9 cellular contexts compared by ENCODE assay signal in the genomic region with DNA sequence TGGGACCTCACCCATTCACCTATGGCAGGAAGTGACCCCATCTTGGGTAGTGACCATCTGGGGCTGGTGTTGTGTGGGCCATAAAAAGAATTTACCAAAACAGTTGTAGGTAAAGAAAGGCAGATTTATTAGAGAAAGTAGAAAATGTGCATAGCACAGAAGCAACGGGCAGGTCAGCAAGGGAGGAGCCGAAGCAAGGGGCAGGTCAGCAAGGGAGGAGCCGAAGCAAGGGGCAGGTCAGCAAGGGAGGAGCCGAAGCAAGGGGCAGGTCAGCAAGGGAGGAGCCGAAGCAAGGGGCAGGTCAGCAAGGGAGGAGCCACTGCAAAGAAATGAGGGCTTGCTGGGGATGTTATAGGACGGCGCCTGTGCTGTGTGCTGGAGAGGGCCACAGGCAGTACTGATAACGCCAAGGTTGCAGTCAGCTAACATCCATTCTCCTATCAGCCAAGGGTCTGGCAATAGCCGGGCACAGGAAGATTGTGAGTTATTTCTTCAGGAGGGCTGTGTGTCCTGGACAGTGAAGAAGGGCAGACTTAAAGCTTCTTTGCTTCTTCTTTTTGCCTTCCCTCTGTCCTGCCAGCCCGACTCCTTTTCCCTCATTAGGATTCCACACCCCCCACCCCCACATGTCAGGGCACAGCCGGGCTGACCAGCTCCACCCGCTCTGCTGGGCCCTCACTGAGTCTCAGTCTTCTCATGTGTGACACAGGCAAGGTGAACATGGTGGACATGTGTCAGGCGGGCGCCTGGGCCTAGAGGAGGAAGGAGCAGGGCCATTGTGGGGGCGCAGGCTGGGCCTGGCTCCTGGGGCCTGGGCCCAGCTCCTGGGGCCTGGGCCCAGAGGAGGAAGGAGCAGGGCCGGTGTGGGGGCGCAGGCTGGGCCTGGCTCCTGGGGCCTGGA. TPM values are rescaled to one million over a fixed set of nuclear protein-coding genes. Genes with fewer than 3 reads are reported as not detected.
"Had no signal": no experiment of that assay in that cellular context is flagged by ENCODE, and none has a peak within 500 bp of the region (broad histone marks: within the 10 kb centered on the region; RNA-seq: fewer than 3 reads in every experiment).

No MANE protein-coding gene starts in this region.

- H3K4me1 ChIP-seq: HAP-1 had no signal

- H3K27ac ChIP-seq: KMS-11 had no signal

- H3K9me3 ChIP-seq: HAP-1 had no signal

- H3K4me3 ChIP-seq: GM23338, HAP-1 had no signal

- DNase-seq: H7, HFFc6, IMR-90, KBM-7 had no signal

- H3K9ac ChIP-seq: KMS-11 had no signal

- H3K4me2 ChIP-seq: KMS-11 had no signal

- H3K36me3 ChIP-seq: HAP-1 had no signal

RNA-seq across cellular contexts. Expression of a gene that starts 31.6 kb away (rescaled TPM):
- total RNA-seq: H4, HFFc6, HT-29, IMR-90 had no signal
- polyA plus RNA-seq: IMR-90 had no signal
